Comparison of ENCODE assay signal across 16 cellular contexts in genomic region chr1:101261629-101262028, GRCh38. TPM values are rescaled to one million over a fixed set of nuclear protein-coding genes. Genes with fewer than 3 reads are reported as not detected.
A peak's percentile ranks its signal among the peaks of the same experiment; 100 is the strongest.
DNase-seq lines count a peak whose midpoint lies in the region; ATAC-seq and TF ChIP-seq lines count a peak whose summit lies in the region.
"Had no signal": no experiment of that assay in that cellular context is flagged by ENCODE, and none has a peak within 500 bp of the region (broad histone marks: within the 10 kb centered on the region; RNA-seq: fewer than 3 reads in every experiment).

No MANE protein-coding gene starts in this region.

- H4K20me1 ChIP-seq in Loucy (ENCODE audit: insufficient read depth, low read length, poor library complexity, severe bottlenecking) = no peaks in the 10 kb centered on the region
- no peaks in the 10 kb centered on the region for H4K20me1 ChIP-seq in smooth muscle cell (ENCODE audit: low read depth)

- peaks cover 27% of the 10 kb centered on the region for H3F3A ChIP-seq in Loucy (ENCODE audit: low read depth)
- no peaks in the 10 kb centered on the region for H3F3A ChIP-seq in smooth muscle cell (ENCODE audit: low read depth)

- TF ChIP-seq POLR2A in body of pancreas (IDR thresholded peaks at IDR 0.05) = no peak

- H3K4me2 ChIP-seq in Loucy (ENCODE audit: low read depth, low read length, poor library complexity, severe bottlenecking) (no peak overlapping the region), smooth muscle cell (no peak overlapping the region)

- H3K4me3 ChIP-seq in Loucy (ENCODE audit: low read length, poor library complexity, severe bottlenecking) = no peak overlapping the region
- H3K4me3 ChIP-seq in smooth muscle cell = no peak overlapping the region
- H3K4me3 ChIP-seq in body of pancreas = no peak overlapping the region
- H3K4me3 ChIP-seq: SJSA1, tibial artery had no signal

- ATAC-seq in body of pancreas = no peak

- no peak overlapping the region for H3K9ac ChIP-seq in Loucy (ENCODE audit: low read depth, low read length, poor library complexity, severe bottlenecking)
- no peak overlapping the region for H3K9ac ChIP-seq in smooth muscle cell (ENCODE audit: low read depth)

- H3K27me3 ChIP-seq in Loucy (ENCODE audit: insufficient read depth, low read length, poor library complexity, severe bottlenecking) = no peaks in the 10 kb centered on the region
- no peaks in the 10 kb centered on the region for H3K27me3 ChIP-seq in smooth muscle cell (ENCODE audit: low read depth)
- no peaks in the 10 kb centered on the region for H3K27me3 ChIP-seq in body of pancreas
- H3K27me3 ChIP-seq: SJSA1, tibial artery had no signal

- no peak for TF ChIP-seq CTCF in Loucy (conservative IDR thresholded peaks at IDR 0.05; ENCODE audit: low read length)
- TF ChIP-seq CTCF in endothelial cell (IDR thresholded peaks at IDR 0.05; ENCODE audit: unreplicated experiment) = no peak
- TF ChIP-seq CTCF in smooth muscle cell (IDR thresholded peaks at IDR 0.05; ENCODE audit: borderline replicate concordance, insufficient read depth, poor library complexity, severe bottlenecking) = no peak
- TF ChIP-seq CTCF in body of pancreas (IDR thresholded peaks at IDR 0.05) = no peak

- H3K27ac Mint-ChIP-seq in activated naive CD4-positive, alpha-beta T cell treated with anti-CD3 and anti-CD28 coated beads, Interleukin-2, amount 50 U/mL, for 24 hours = peak overlapping the region; percentile 60
- H3K27ac Mint-ChIP-seq in endothelial cell (ENCODE audit: unreplicated experiment) = peak overlapping the region; percentile 84
- H3K27ac Mint-ChIP-seq: progenitor cell of endocrine pancreas had no signal

- H3K9me3 ChIP-seq in Loucy (ENCODE audit: insufficient read depth, low read depth, low read length) (no peaks in the 10 kb centered on the region), smooth muscle cell (replicated peaks; ENCODE audit: low read depth) (no peaks in the 10 kb centered on the region), body of pancreas (no peaks in the 10 kb centered on the region)
- H3K9me3 ChIP-seq: SJSA1, tibial artery had no signal

- peaks cover 9% of the 10 kb centered on the region for H3K9me3 Mint-ChIP-seq in activated naive CD4-positive, alpha-beta T cell treated with anti-CD3 and anti-CD28 coated beads, Interleukin-2, amount 50 U/mL, for 24 hours
- no peaks in the 10 kb centered on the region for H3K9me3 Mint-ChIP-seq in endothelial cell (ENCODE audit: unreplicated experiment)

- H2AFZ ChIP-seq in Loucy (ENCODE audit: low read length) (peak overlapping the region; percentile 30; the same call in 1 of the 2 replicates), smooth muscle cell (ENCODE audit: low read depth) (no peak overlapping the region)

- H3K36me3 ChIP-seq in Loucy (ENCODE audit: insufficient read depth, low read length) = no peaks in the 10 kb centered on the region
- no peaks in the 10 kb centered on the region for H3K36me3 ChIP-seq in smooth muscle cell (ENCODE audit: low read depth)
- H3K36me3 ChIP-seq in body of pancreas (replicated peaks in 1 of 2; ENCODE audit: insufficient read depth in 1 of 2, low read depth in 2 of 2) = no peaks in the 10 kb centered on the region
- H3K36me3 ChIP-seq: SJSA1, tibial artery had no signal

- WGBS in smooth muscle cell (ENCODE audit: low lambda C conversion rate) = 59% methylated on average over 4 of the region's 4 CpGs
- 72 to 78% methylated on average over 4 of the region's 4 CpGs for WGBS in body of pancreas, 2 donors

- H3K4me1 ChIP-seq in Loucy (ENCODE audit: insufficient read depth, low read length, poor library complexity, severe bottlenecking) (peaks cover 70% of the 10 kb centered on the region), smooth muscle cell (ENCODE audit: low read depth) (peaks cover 10% of the 10 kb centered on the region), body of pancreas (no peaks in the 10 kb centered on the region)

- H3K27ac ChIP-seq in smooth muscle cell (ENCODE audit: low read depth) (peak overlapping the region; percentile 40), body of pancreas (no peak overlapping the region)
- H3K27ac ChIP-seq: SJSA1, tibial artery had no signal

- intact Hi-C loops in body of pancreas (cut with DNase I) = no loop called here

- peaks cover 2% of the 10 kb centered on the region for H3K36me3 Mint-ChIP-seq in activated naive CD4-positive, alpha-beta T cell treated with anti-CD3 and anti-CD28 coated beads, Interleukin-2, amount 50 U/mL, for 24 hours
- no peaks in the 10 kb centered on the region for H3K36me3 Mint-ChIP-seq in endothelial cell (ENCODE audit: low read depth, unreplicated experiment)

- no peak overlapping the region for H3K4me3 Mint-ChIP-seq in activated naive CD4-positive, alpha-beta T cell treated with anti-CD3 and anti-CD28 coated beads, Interleukin-2, amount 50 U/mL, for 24 hours
- H3K4me3 Mint-ChIP-seq in endothelial cell (ENCODE audit: unreplicated experiment) = no peak overlapping the region

- H3K4me1 Mint-ChIP-seq in activated naive CD4-positive, alpha-beta T cell treated with anti-CD3 and anti-CD28 coated beads, Interleukin-2, amount 50 U/mL, for 24 hours = peaks cover 90% of the 10 kb centered on the region
- peaks cover 50% of the 10 kb centered on the region for H3K4me1 Mint-ChIP-seq in endothelial cell (ENCODE audit: unreplicated experiment)

- in situ Hi-C loops in KBM-7 (cut with MboI; ENCODE audit: low pct_unique_long_range_greater_than_20kb, low sequenced_read_pairs) = loop anchor here (25.0 kb wide), 1 partner anchor 324 kb away; no protein-coding TSS in a partner anchor

- DNase-seq in activated naive CD4-positive, alpha-beta T cell (lab: John Stamatoyannopoulos, UW) = no peak
- DNase-seq in endothelial cell (ENCODE audit: low spot score) (no peak), smooth muscle cell (lab: John Stamatoyannopoulos, UW; ENCODE audit: unreplicated experiment) (no peak), KBM-7 (no peak), body of pancreas (no peak), midbrain (lab: John Stamatoyannopoulos, UW) (no peak)
- DNase-seq: caudate nucleus, NCI-H1105, NCI-H2107, NCI-H69, T1000, tibial artery had no signal

- H3K9me2 ChIP-seq in Loucy (replicated peaks; ENCODE audit: low read depth, low read length) = no peaks in the 10 kb centered on the region

- no peaks in the 10 kb centered on the region for H3K79me2 ChIP-seq in Loucy (ENCODE audit: insufficient read depth, low read length)
- no peaks in the 10 kb centered on the region for H3K79me2 ChIP-seq in smooth muscle cell (ENCODE audit: low read depth)

- H3K27me3 Mint-ChIP-seq in activated naive CD4-positive, alpha-beta T cell treated with anti-CD3 and anti-CD28 coated beads, Interleukin-2, amount 50 U/mL, for 24 hours = no peaks in the 10 kb centered on the region
- peaks cover 2% of the 10 kb centered on the region for H3K27me3 Mint-ChIP-seq in endothelial cell (ENCODE audit: unreplicated experiment)

RNA-seq across cellular contexts. Expression of gene S1PR1, which starts 24.8 kb away (rescaled TPM):
- 79.1 TPM for total RNA-seq in endothelial cell (ENCODE audit: unreplicated experiment)
- total RNA-seq in smooth muscle cell = 11.7 and 12.1 TPM in 2 replicates
- 7.2 and 12.0 TPM in 2 replicates for polyA plus RNA-seq in smooth muscle cell
- 10 to 100 TPM; 10.1 to 11.5 TPM for total RNA-seq in body of pancreas
